7 cellular contexts compared by ENCODE assay signal in the genomic region with DNA sequence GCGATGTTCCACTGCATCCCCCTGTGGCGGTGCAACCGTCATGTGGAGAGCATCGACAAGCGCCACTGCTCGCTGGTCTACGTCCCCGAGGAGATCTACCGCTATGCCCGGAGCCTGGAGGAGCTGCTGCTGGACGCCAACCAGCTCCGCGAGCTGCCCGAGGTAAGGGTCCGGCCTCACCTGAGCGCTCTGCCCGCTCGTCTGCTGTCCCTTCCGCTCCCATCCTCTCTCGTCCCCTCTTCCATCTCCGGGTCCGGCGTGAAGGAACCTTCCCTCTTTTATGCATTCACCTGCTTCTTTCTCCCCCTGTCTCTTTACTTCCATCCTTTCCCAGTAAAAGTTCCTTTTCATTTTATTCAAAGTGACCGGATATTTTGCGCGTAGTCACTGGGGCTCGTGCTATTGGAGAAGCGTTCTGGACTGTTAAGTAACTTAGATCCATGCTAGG. TPM values are rescaled to one million over a fixed set of nuclear protein-coding genes. Genes with fewer than 3 reads are reported as not detected.
DNase-seq lines count a peak whose midpoint lies in the region; ATAC-seq and TF ChIP-seq lines count a peak whose summit lies in the region.

No MANE protein-coding gene starts in this region.

- H3K27me3 ChIP-seq in esophagus squamous epithelium: no peaks in the 10 kb centered on the region

- DNase-seq in SK-N-MC (ENCODE audit: low read depth, low spot score) (no peak), esophagus squamous epithelium (lab: John Stamatoyannopoulos, UW) (no peak), omental fat pad (ENCODE audit: low spot score) (no peak), DMS153 (lab: John Stamatoyannopoulos, UW) (no peak), CD1c-positive myeloid dendritic cell (ENCODE audit: extremely low spot score) (no peak)

- H3K9ac ChIP-seq in SK-N-MC (ENCODE audit: insufficient read length): peak overlapping the region; percentile 67

- peak; percentile 24 for ATAC-seq in GM18907 (IDR thresholded peaks at IDR 0.05; ENCODE audit: unreplicated experiment)
- peak; percentile 19 for ATAC-seq in HG03097 (IDR thresholded peaks at IDR 0.05; ENCODE audit: low FRiP score, unreplicated experiment)
- peak; percentile 24 for ATAC-seq in omental fat pad (ENCODE audit: low FRiP score)

- WGBS in esophagus squamous epithelium, 2 donors: 0% methylated on average over 14 to 20 of the region's 28 CpGs

- intact Hi-C loops in esophagus squamous epithelium (cut with DNase I): loop anchor here (10.0 kb wide), 2 partner anchors 60 to 160 kb away; no protein-coding TSS in a partner anchor

- H3K4me1 ChIP-seq in esophagus squamous epithelium: peaks cover 0 to 63% (median 23%) of the 10 kb centered on the region in 3 donors

- TF ChIP-seq POLR2A in esophagus squamous epithelium (IDR thresholded peaks at IDR 0.05): no peak

- H3K27ac ChIP-seq in SK-N-MC: no peak overlapping the region
- peak overlapping the region; percentile 85 to 94 (median 91) for H3K27ac ChIP-seq in esophagus squamous epithelium

- TF ChIP-seq CTCF in esophagus squamous epithelium (IDR thresholded peaks at IDR 0.05) (no peak), omental fat pad (IDR thresholded peaks at IDR 0.05) (no peak)

- H3K9me3 ChIP-seq in SK-N-MC (ENCODE audit: low read depth, low read length): no peaks in the 10 kb centered on the region
- H3K9me3 ChIP-seq in esophagus squamous epithelium: no peaks in the 10 kb centered on the region

- H3K4me3 ChIP-seq in SK-N-MC (peak overlapping the region; percentile 92), esophagus squamous epithelium (peak overlapping the region; percentile 73 to 94 (median 80))

- H3K36me3 ChIP-seq in SK-N-MC (ENCODE audit: insufficient read depth, low read length) (no peaks in the 10 kb centered on the region), esophagus squamous epithelium (no peaks in the 10 kb centered on the region)

RNA-seq across cellular contexts. Expression of gene LRRC1, which starts 0.5 kb away (rescaled TPM):
- total RNA-seq in esophagus squamous epithelium (10 to 100 TPM; 23.2 to 38.5 (median 28.3) TPM), omental fat pad (10 to 100 TPM; 10.7 to 13.5 (median 13.0) TPM)
